ENCODE assay signal across 1 cellular context in the genomic region with DNA sequence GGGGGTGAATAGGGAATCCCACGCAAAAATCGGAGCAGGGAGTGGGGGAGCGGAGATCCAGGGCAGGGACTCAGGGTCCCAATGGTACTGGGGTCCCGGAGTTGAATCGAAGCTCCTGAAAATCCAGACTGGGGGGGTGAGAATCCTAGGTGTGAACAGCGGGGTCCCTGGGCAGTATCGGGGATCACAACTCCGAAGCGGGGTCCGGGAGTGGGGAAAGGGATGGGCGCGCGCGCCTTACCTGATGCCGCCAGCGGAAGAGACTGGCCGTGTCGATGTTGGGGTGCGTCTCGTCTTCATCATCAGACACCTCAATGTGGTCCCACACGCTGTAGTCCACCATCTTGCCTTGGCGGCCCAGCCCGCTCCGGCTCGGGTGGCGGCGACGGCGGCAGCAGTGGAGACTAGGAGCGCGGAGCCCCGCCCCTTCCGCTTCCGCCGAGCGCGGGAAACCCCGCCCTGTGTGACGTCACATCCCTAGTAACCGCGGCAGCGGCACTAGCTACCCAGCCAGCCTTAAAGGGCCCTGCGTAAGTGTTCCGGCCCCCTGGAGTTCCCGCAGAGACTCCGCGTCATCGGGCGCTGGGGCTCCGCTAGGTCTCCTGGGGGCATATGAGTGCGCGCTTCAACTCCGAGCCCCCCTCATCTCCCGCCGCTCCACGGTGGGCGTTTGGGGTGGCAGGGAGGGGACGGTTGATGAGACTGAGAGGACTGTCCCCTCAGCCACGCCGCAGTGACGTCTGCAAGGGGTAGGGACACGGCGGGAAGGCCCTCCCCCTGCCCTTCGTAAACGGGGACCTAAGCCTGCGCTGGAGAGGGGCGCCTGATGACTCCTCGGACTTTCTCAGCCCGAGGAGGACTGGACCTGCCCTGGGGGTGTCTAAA.
TF ChIP-seq lines count a peak whose summit lies in the region.

A gene (minus strand): TSS at position 406 of the 885 bp plus-strand sequence. CDS start 63 bp downstream, at position 343.

TF ChIP-seq in HCT116, 20 proteins besides CTCF, POLR2A, EP300 and RAD21 (continued from another document):
- TF ChIP-seq, protein P1, sequence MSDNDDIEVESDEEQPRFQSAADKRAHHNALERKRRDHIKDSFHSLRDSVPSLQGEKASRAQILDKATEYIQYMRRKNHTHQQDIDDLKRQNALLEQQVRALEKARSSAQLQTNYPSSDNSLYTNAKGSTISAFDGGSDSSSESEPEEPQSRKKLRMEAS (IDR thresholded peaks at IDR 0.05) = peak; percentile 77
- TF ChIP-seq EZH2 (IDR thresholded peaks at IDR 0.05) (no peak), YY1 (IDR thresholded peaks at IDR 0.05; ENCODE audit: extremely low read depth, insufficient replicate concordance, low read depth, low read length) (peak; percentile 79), SIN3A (IDR thresholded peaks at IDR 0.05; ENCODE audit: low read depth) (peak; percentile 92; the same call in 1 of the 2 replicates), CBX3 (IDR thresholded peaks at IDR 0.05; ENCODE audit: low read depth) (no peak), POLR2AphosphoS5 (IDR thresholded peaks at IDR 0.05; ENCODE audit: low read depth, low read length) (peak; percentile 97), TCF7L2 (IDR thresholded peaks at IDR 0.05; ENCODE audit: borderline replicate concordance, extremely low read depth, insufficient read depth, insufficient read length) (peak; percentile 13)
